Comparison of ENCODE assay signal across 9 cellular contexts in genomic region chr7:39465055-39465929, GRCh38.
A peak's percentile ranks its signal among the peaks of the same experiment; 100 is the strongest.
DNase-seq lines count a peak whose midpoint lies in the region; ATAC-seq, FAIRE-seq and TF ChIP-seq lines count a peak whose summit lies in the region.
"Had no signal": no experiment of that assay in that cellular context is flagged by ENCODE, and none has a peak within 500 bp of the region (broad histone marks: within the 10 kb centered on the region; RNA-seq: fewer than 3 reads in every experiment).

No MANE protein-coding gene starts in this region.

- no peaks in the 10 kb centered on the region for H3K36me3 ChIP-seq in HUES6 (ENCODE audit: control insufficient read depth, insufficient read depth, low read length)
- no peaks in the 10 kb centered on the region for H3K36me3 ChIP-seq in kidney (ENCODE audit: control insufficient read depth in 1 of 2, insufficient read depth in 2 of 2, low read length in 2 of 2)
- H3K36me3 ChIP-seq: neutrophil had no signal

- POLR2A ChIA-PET in MCF 10A (lab: Yijun Ruan, JAX) = interaction anchor here (0.6 to 1.5 kb wide), 2 partner anchors 10 to 11 kb away, joined by 3 to 4 read pairs; no protein-coding TSS in a partner anchor

- intact Hi-C loops in MCF 10A (cut with micrococcal nuclease) = loop anchor here (1.0 to 5.0 kb wide), 4 partner anchors 388 to 1068 kb away; no protein-coding TSS in a partner anchor
- intact Hi-C loops in kidney (cut with DNase I) = no loop called here

- H3K36me3 Mint-ChIP-seq in MCF 10A (ENCODE audit: insufficient read depth, unreplicated experiment) = no peaks in the 10 kb centered on the region

- H3K4me3 ChIP-seq in HUES6 (ENCODE audit: low read depth, low read length) (peak overlapping the region; percentile 32; the same call in 1 of the 2 replicates), kidney (ENCODE audit: low read length in 2 of 2) (peak overlapping the region; percentile 2 to 48)

- no peak overlapping the region for H3K4me3 Mint-ChIP-seq in MCF 10A (ENCODE audit: unreplicated experiment)

- H3K9me3 ChIP-seq in HUES6 (ENCODE audit: control insufficient read depth, insufficient read depth, low read depth, low read length) = no peaks in the 10 kb centered on the region
- H3K9me3 ChIP-seq in kidney (ENCODE audit: control insufficient read depth in 1 of 2, low read length in 2 of 2) = no peaks in the 10 kb centered on the region
- H3K9me3 ChIP-seq: neutrophil had no signal

- BruUV-seq in MCF 10A (replicated peaks; lab: Mats Ljungman, UMichigan) = no TSS peak

- no peaks in the 10 kb centered on the region for H3K4me1 Mint-ChIP-seq in MCF 10A (ENCODE audit: insufficient read depth, unreplicated experiment)

- no peaks in the 10 kb centered on the region for H3K27me3 ChIP-seq in HUES6 (ENCODE audit: control insufficient read depth, insufficient read depth, low read length)

- peak; percentile 79 for TF ChIP-seq CTCF in MCF 10A (IDR thresholded peaks at IDR 0.05; ENCODE audit: unreplicated experiment)
- peak; percentile 73 for TF ChIP-seq CTCF in kidney (IDR thresholded peaks at IDR 0.05; ENCODE audit: borderline replicate concordance, extremely low read depth, insufficient read depth)

- peak; percentile 4 to 60 for DNase-seq in NCI-H524 (lab: John Stamatoyannopoulos, UW)
- no peak for DNase-seq in NCI-H524 treated with DMSO at 0.1 percent for 48 hours (lab: John Stamatoyannopoulos, UW)
- DNase-seq in RPMI8226 = peak; percentile 78
- peak; percentile 66 for DNase-seq in MCF 10A (ENCODE audit: unreplicated experiment)
- DNase-seq in kidney = no peak
- peak in 2 of 3 donors; percentile 6 to 38 for DNase-seq in stimulated activated CD4-positive, alpha-beta T cell treated with anti-CD3 and anti-CD28 coated beads, TNF-alpha, amount 100 ng/mL, for 48 hours (ENCODE audit: low read depth in 3 of 3)

- no peaks in the 10 kb centered on the region for H3K9me3 Mint-ChIP-seq in MCF 10A (ENCODE audit: unreplicated experiment)

- H3K27ac Mint-ChIP-seq in MCF 10A (ENCODE audit: low read depth, unreplicated experiment) = no peak overlapping the region

- peaks cover 81% of the 10 kb centered on the region for H3K27me3 Mint-ChIP-seq in MCF 10A (ENCODE audit: insufficient read depth, unreplicated experiment)

- H3K9ac ChIP-seq in HUES6 (ENCODE audit: low read length) (no peak overlapping the region), kidney (ENCODE audit: low read length in 2 of 2) (no peak overlapping the region)

- peak; percentile 96 for ATAC-seq in GM21390 (IDR thresholded peaks at IDR 0.05; ENCODE audit: unreplicated experiment)

- H3K4me1 ChIP-seq in HUES6 (ENCODE audit: control insufficient read depth, insufficient read depth, low read length) (peaks cover 17% of the 10 kb centered on the region), kidney (ENCODE audit: control insufficient read depth in 1 of 2, insufficient read depth in 1 of 2, low read depth in 1 of 2, low read length in 2 of 2) (no peaks in the 10 kb centered on the region)

- CTCF ChIA-PET in MCF 10A (lab: Yijun Ruan, JAX) = interaction anchor here (0.6 to 2.2 kb wide), 26 partner anchors 9 to 1071 kb away, joined by 3 to 7 read pairs (median 4); no protein-coding TSS in a partner anchor

- H3K27ac ChIP-seq in HUES6 (ENCODE audit: low read depth, low read length) (no peak overlapping the region), kidney (ENCODE audit: low read depth in 2 of 2, low read length in 2 of 2) (no peak overlapping the region)
- H3K27ac ChIP-seq: neutrophil had no signal

- FAIRE-seq in kidney (lab: Jason Lieb, UNC) = peak; percentile 44

Comparison
In these comparisons a context has a peak if more than half of its experiments do, and no peak if none do; other contexts are left out.
1. DNase-seq: peak in NCI-H524 (2 of 2), RPMI8226 (single experiment), MCF 10A (single experiment) and stimulated activated CD4-positive, alpha-beta T cell treated with anti-CD3 and anti-CD28 coated beads, TNF-alpha, amount 100 ng/mL, for 48 hours (2 of 3); none in NCI-H524 treated with DMSO at 0.1 percent for 48 hours (single experiment) and kidney (single experiment).